ENCODE assay signal across 8 cellular contexts in genomic region chr13:109784590-109785140, GRCh38. TPM values are rescaled to one million over a fixed set of nuclear protein-coding genes. Genes with fewer than 3 reads are reported as not detected.
DNase-seq lines count a peak whose midpoint lies in the region; ATAC-seq and TF ChIP-seq lines count a peak whose summit lies in the region.

No MANE protein-coding gene starts in this region.

- no peak for TF ChIP-seq CTCF in activated B cell treated with CpG ODN at 0.5 μM for 24 hours (IDR thresholded peaks at IDR 0.05)
- TF ChIP-seq CTCF in chondrocyte (IDR thresholded peaks at IDR 0.05), result peak; percentile 75
- TF ChIP-seq CTCF in smooth muscle cell (IDR thresholded peaks at IDR 0.05; ENCODE audit: borderline replicate concordance, insufficient read depth, poor library complexity, severe bottlenecking), result peak; percentile 50

- peak overlapping the region; percentile 96 for H3K4me2 ChIP-seq in smooth muscle cell

- H3K4me1 Mint-ChIP-seq in activated B cell treated with CpG ODN at 0.5 μM for 24 hours (peaks cover 20% of the 10 kb centered on the region), chondrocyte (ENCODE audit: low read depth) (peaks cover 44% of the 10 kb centered on the region)

- H3K27ac Mint-ChIP-seq in activated B cell treated with CpG ODN at 0.5 μM for 24 hours (no peak overlapping the region), chondrocyte (ENCODE audit: unreplicated experiment) (peak overlapping the region; percentile 83)

- WGBS in smooth muscle cell (ENCODE audit: low lambda C conversion rate), result 4% methylated on average over 41 of the region's 83 CpGs

- H3K27me3 Mint-ChIP-seq in activated B cell treated with CpG ODN at 0.5 μM for 24 hours (peaks cover 4% of the 10 kb centered on the region), chondrocyte (ENCODE audit: low read depth) (no peaks in the 10 kb centered on the region)

- H2AFZ ChIP-seq in smooth muscle cell (ENCODE audit: low read depth), result peak overlapping the region; percentile 62

- ATAC-seq in activated B cell treated with CpG ODN at 0.5 μM for 24 hours (ENCODE audit: low read depth), result peak; percentile 15

- CTCF ChIA-PET in activated B cell treated with CpG ODN at 0.5 μM for 24 hours (lab: Charles Lee), result interaction anchor here (0.7 to 1.4 kb wide), 7 partner anchors 11 to 870 kb away, joined by 3 to 7 read pairs (median 3); no protein-coding TSS in a partner anchor

- H3K9me3 Mint-ChIP-seq in activated B cell treated with CpG ODN at 0.5 μM for 24 hours, result no peaks in the 10 kb centered on the region
- H3K9me3 Mint-ChIP-seq in chondrocyte (ENCODE audit: low read depth), result no peaks in the 10 kb centered on the region

- H3K79me2 ChIP-seq in smooth muscle cell (ENCODE audit: low read depth), result no peaks in the 10 kb centered on the region

- H3K4me1 ChIP-seq in smooth muscle cell (ENCODE audit: low read depth), result peaks cover 7% of the 10 kb centered on the region

- peak; percentile 42 for DNase-seq in DMS153 treated with DMSO at 0.1 percent for 48 hours (lab: John Stamatoyannopoulos, UW; ENCODE audit: unreplicated experiment)
- DNase-seq in NCI-H1092 treated with DMSO at 0.1 percent for 48 hours (lab: John Stamatoyannopoulos, UW), result peak; percentile 71
- peak; percentile 69 for DNase-seq in activated B cell treated with CpG ODN at 0.5 μM for 24 hours
- no peak for DNase-seq in chondrocyte (ENCODE audit: low spot score)
- peak; percentile 88 for DNase-seq in islet precursor cell
- peak; percentile 51 for DNase-seq in smooth muscle cell (lab: John Stamatoyannopoulos, UW; ENCODE audit: unreplicated experiment)
- DNase-seq in GF-D8 (lab: John Stamatoyannopoulos, UW), result no peak
- no peak for DNase-seq in epidermal melanocyte (ENCODE audit: insufficient read length, low spot score)

- no peak overlapping the region for H3K27ac ChIP-seq in smooth muscle cell (ENCODE audit: low read depth)

- POLR2A ChIA-PET in activated B cell treated with CpG ODN at 0.5 μM for 24 hours (lab: Charles Lee), result interaction anchor here (1.5 kb wide), 1 partner anchor 622 kb away, joined by 9 read pairs; no protein-coding TSS in a partner anchor

- peaks cover 3% of the 10 kb centered on the region for H3F3A ChIP-seq in smooth muscle cell (ENCODE audit: low read depth)

- peak overlapping the region; percentile 61 for H3K4me3 ChIP-seq in smooth muscle cell

- peaks cover 8% of the 10 kb centered on the region for H4K20me1 ChIP-seq in smooth muscle cell (ENCODE audit: low read depth)

- no peak overlapping the region for H3K9ac ChIP-seq in smooth muscle cell (ENCODE audit: low read depth)

- peaks cover 18% of the 10 kb centered on the region for H3K27me3 ChIP-seq in smooth muscle cell (ENCODE audit: low read depth)

- H3K36me3 Mint-ChIP-seq in activated B cell treated with CpG ODN at 0.5 μM for 24 hours (ENCODE audit: low read depth), result peaks cover 11% of the 10 kb centered on the region
- H3K36me3 Mint-ChIP-seq in chondrocyte (ENCODE audit: low read depth), result peaks cover 14% of the 10 kb centered on the region

- no peaks in the 10 kb centered on the region for H3K36me3 ChIP-seq in smooth muscle cell (ENCODE audit: low read depth)

- H3K9me3 ChIP-seq in smooth muscle cell (replicated peaks; ENCODE audit: low read depth), result no peaks in the 10 kb centered on the region

- H3K4me3 Mint-ChIP-seq in activated B cell treated with CpG ODN at 0.5 μM for 24 hours (peak overlapping the region; percentile 66), chondrocyte (ENCODE audit: unreplicated experiment) (peak overlapping the region; percentile 83)

- intact Hi-C loops in activated B cell treated with CpG ODN at 0.5 μM for 24 hours (cut with micrococcal nuclease), result loop anchor here (1.0 to 10.0 kb wide), 6 partner anchors 639 to 1517 kb away; partner anchors contain the start of genes ANKRD10, ING1 and TNFSF13B

RNA-seq across cellular contexts. Expression of gene IRS2, which starts 1.7 kb away (rescaled TPM):
- total RNA-seq in activated B cell treated with CpG ODN at 0.5 μM for 24 hours (4.2 and 4.4 TPM in 2 replicates), chondrocyte (25.8 to 43.5 TPM (median 42.9 TPM) in 3 replicates), smooth muscle cell (0.72 and 0.90 TPM in 2 replicates)
- polyA plus RNA-seq in smooth muscle cell, result 1.2 and 1.7 TPM in 2 replicates

Comparison
In these comparisons a context has a peak if more than half of its experiments do, and no peak if none do; other contexts are left out.
1. DNase-seq: peak in DMS153 treated with DMSO at 0.1 percent for 48 hours (single experiment), NCI-H1092 treated with DMSO at 0.1 percent for 48 hours (single experiment), activated B cell treated with CpG ODN at 0.5 μM for 24 hours (single experiment), islet precursor cell (single experiment) and smooth muscle cell (single experiment); none in chondrocyte (single experiment), GF-D8 (single experiment) and epidermal melanocyte (single experiment).